In the genomic region with DNA sequence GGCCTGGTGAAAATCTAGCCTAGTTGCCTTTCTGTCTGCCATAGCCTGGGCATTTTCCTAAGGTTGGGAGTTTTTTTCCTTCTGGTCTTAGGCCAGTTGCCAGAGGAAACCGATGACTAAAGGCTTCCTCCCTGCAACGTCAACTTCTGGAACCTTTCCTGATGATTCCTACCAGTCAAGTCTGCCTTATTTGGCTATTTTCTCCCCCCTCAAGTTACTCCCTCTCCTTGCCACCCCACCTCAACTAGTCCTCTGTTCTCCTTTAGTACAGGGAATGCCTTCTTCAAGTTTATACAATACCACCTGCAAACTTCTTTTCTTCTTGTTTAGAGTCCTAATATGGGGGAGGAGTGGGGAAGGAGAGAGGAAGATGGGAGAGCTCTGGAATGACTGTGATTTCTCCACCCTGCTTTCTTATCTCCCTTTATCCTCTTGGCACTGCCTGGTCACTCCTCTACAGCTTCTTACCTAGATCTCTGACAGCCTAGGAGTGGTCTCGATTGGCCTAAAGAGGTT, we compare ENCODE assay signal across 9 cellular contexts. TPM values are rescaled to one million over a fixed set of nuclear protein-coding genes. Genes with fewer than 3 reads are reported as not detected.
DNase-seq lines count a peak whose midpoint lies in the region; ATAC-seq and TF ChIP-seq lines count a peak whose summit lies in the region.
"Had no signal": no experiment of that assay in that cellular context is flagged by ENCODE, and none has a peak within 500 bp of the region (broad histone marks: within the 10 kb centered on the region; RNA-seq: fewer than 3 reads in every experiment).

No MANE protein-coding gene starts in this region.

- peaks cover 0 to 65% (median 47%) of the 10 kb centered on the region in 11 experiments; a peak in 19 of 22 replicates for H3K27me3 ChIP-seq in BLaER1 treated with 17β-estradiol and CSF1 and Interleukin-3, amounts not matched to agents 10 nM and 100 nM
- no peaks in the 10 kb centered on the region for H3K27me3 ChIP-seq in Panc1 (ENCODE audit: control insufficient read depth, insufficient read depth, low read length)

- intact Hi-C loops in Panc1 (cut with micrococcal nuclease; ENCODE audit: unreplicated experiment), result no loop called here

- peaks cover 88 to 100% (median 99%) of the 10 kb centered on the region in 11 experiments for H4K20me1 ChIP-seq in BLaER1 treated with 17β-estradiol and CSF1 and Interleukin-3, amounts not matched to agents 10 nM and 100 nM

- no peak for TF ChIP-seq CTCF in Panc1 (IDR thresholded peaks at IDR 0.05)
- TF ChIP-seq CTCF in omental fat pad (IDR thresholded peaks at IDR 0.05), result no peak

- CTCF ChIA-PET in Panc1 (lab: Charles Lee), result interaction anchor here (0.5 kb wide), 1 partner anchor 94 kb away, joined by 3 read pairs; no protein-coding TSS in a partner anchor

- BruUV-seq in Panc1 (replicated peaks; lab: Mats Ljungman, UMichigan), result no TSS peak

- H3K9ac ChIP-seq in BLaER1 treated with 17β-estradiol and CSF1 and Interleukin-3, amounts not matched to agents 10 nM and 100 nM, result peak overlapping the region in 4 of 11 experiments; percentile 13 to 65 (median 64); a peak in 5 of 22 replicates

- peak overlapping the region in 9 of 11 experiments; percentile 14 to 89 (median 74); a peak in 15 of 22 replicates for H3K4me2 ChIP-seq in BLaER1 treated with 17β-estradiol and CSF1 and Interleukin-3, amounts not matched to agents 10 nM and 100 nM

- ATAC-seq in Panc1 (peak; percentile 70), omental fat pad (ENCODE audit: low FRiP score) (peak; percentile 58), GM18858 (IDR thresholded peaks at IDR 0.05; ENCODE audit: unreplicated experiment) (no peak), GM21447 (IDR thresholded peaks at IDR 0.05; ENCODE audit: unreplicated experiment) (no peak), GM21737 (IDR thresholded peaks at IDR 0.05; ENCODE audit: unreplicated experiment) (no peak)

- DNase-seq in Panc1 (ENCODE audit: low read depth, low spot score) (peak; percentile 68), epithelial cell of prostate (ENCODE audit: low read depth, low spot score) (no peak), omental fat pad (ENCODE audit: low spot score) (no peak)
- DNase-seq in effector CD4-positive, alpha-beta T cell, result no peak

- POLR2A ChIA-PET in Panc1 (lab: Charles Lee), result no interaction called here

- H3K4me1 ChIP-seq in BLaER1 treated with 17β-estradiol and CSF1 and Interleukin-3, amounts not matched to agents 10 nM and 100 nM, result peaks cover 20 to 100% (median 79%) of the 10 kb centered on the region in 10 experiments; a peak in 19 of 20 replicates
- H3K4me1 ChIP-seq in Panc1 (ENCODE audit: control insufficient read depth, insufficient read depth, low read length), result peaks cover 10% of the 10 kb centered on the region

- H3K9me3 ChIP-seq in BLaER1 treated with 17β-estradiol and CSF1 and Interleukin-3, amounts not matched to agents 10 nM and 100 nM (replicated peaks in 1 of 11), result peaks cover 0 to 5% (median 0%) of the 10 kb centered on the region in 11 experiments; a peak in 2 of 22 replicates
- H3K9me3 ChIP-seq in Panc1 (ENCODE audit: control insufficient read depth, insufficient read depth, low read depth, low read length), result no peaks in the 10 kb centered on the region

- peak overlapping the region in 2 of 10 experiments; percentile 19 to 32; a peak in 4 of 20 replicates for H3K4me3 ChIP-seq in BLaER1 treated with 17β-estradiol and CSF1 and Interleukin-3, amounts not matched to agents 10 nM and 100 nM
- no peak overlapping the region for H3K4me3 ChIP-seq in Panc1 (ENCODE audit: low read depth in 2 of 2, low read length in 2 of 2)

- H3K27ac ChIP-seq in BLaER1 treated with 17β-estradiol and CSF1 and Interleukin-3, amounts not matched to agents 10 nM and 100 nM, result peak overlapping the region in 6 of 11 experiments; percentile 9 to 81 (median 72); a peak in 11 of 22 replicates
- H3K27ac ChIP-seq in Panc1 (ENCODE audit: low read length), result peak overlapping the region; percentile 51
- H3K27ac ChIP-seq in epithelial cell of prostate, result peak overlapping the region; percentile 96
- H3K27ac ChIP-seq: VCaP had no signal

- in situ Hi-C loops in Panc1 (cut with HindIII; ENCODE audit: low pct_unique_long_range_greater_than_20kb, low sequenced_read_pairs), result no loop called here

- peaks cover 13 to 92% (median 52%) of the 10 kb centered on the region in 11 experiments; a peak in 20 of 22 replicates for H3K36me3 ChIP-seq in BLaER1 treated with 17β-estradiol and CSF1 and Interleukin-3, amounts not matched to agents 10 nM and 100 nM
- H3K36me3 ChIP-seq in Panc1 (ENCODE audit: control insufficient read depth, insufficient read depth, low read length), result no peaks in the 10 kb centered on the region; the same call in 1 of the 2 replicates

RNA-seq across cellular contexts. Expression of a gene that starts 10.6 kb away (rescaled TPM):
- total RNA-seq in Panc1 (2021; ENCODE audit: unreplicated experiment) (185 TPM), omental fat pad (100 to 1,000 TPM; 166 to 412 (median 274) TPM)
- 166 TPM for polyA plus RNA-seq in Panc1 (2012; ENCODE audit: insufficient read length)

Comparison
In these comparisons a context has a peak if more than half of its experiments do, and no peak if none do; other contexts are left out.
1. ATAC-seq: peak in Panc1 (single experiment) and omental fat pad (single experiment); none in GM18858 (single experiment), GM21447 (single experiment) and GM21737 (single experiment).
2. Peak in every context shown above with its lines, with median percentiles within 50 percentile points of each other: H3K27ac ChIP-seq.